Comparison of ENCODE assay signal across 8 cellular contexts in genomic region chr7:142303650-142304049, GRCh38. TPM values are rescaled to one million over a fixed set of nuclear protein-coding genes. Genes with fewer than 3 reads are reported as not detected.
DNase-seq lines count a peak whose midpoint lies in the region; ATAC-seq, FAIRE-seq and TF ChIP-seq lines count a peak whose summit lies in the region.

No MANE protein-coding gene starts in this region.

- no peaks in the 10 kb centered on the region for H3F3A ChIP-seq in GM23338 (replicated peaks; ENCODE audit: low read depth)

- peaks cover 3% of the 10 kb centered on the region; the same call in 1 of the 2 replicates for H3K4me1 ChIP-seq in GM23338 (ENCODE audit: insufficient read depth)
- H3K4me1 ChIP-seq in keratinocyte (ENCODE audit: control insufficient read depth, extremely low read depth, insufficient read depth, low read length) = no peaks in the 10 kb centered on the region

- DNase-seq in D721Med (ENCODE audit: insufficient read length, low spot score) (no peak), GM23338 (ENCODE audit: low spot score) (peak; percentile 83), SK-MEL-5 (ENCODE audit: low read depth, low spot score) (peak; percentile 85), keratinocyte (ENCODE audit: low read depth, low spot score) (no peak), glomerular visceral epithelial cell (ENCODE audit: extremely low spot score) (no peak), NCI-H2196 treated with DMSO at 0.1 percent for 48 hours (lab: John Stamatoyannopoulos, UW; ENCODE audit: unreplicated experiment) (no peak), GF-D8 (lab: John Stamatoyannopoulos, UW) (no peak)

- no peaks in the 10 kb centered on the region for H3K36me3 ChIP-seq in GM23338 (ENCODE audit: insufficient read depth)
- H3K36me3 ChIP-seq in keratinocyte (ENCODE audit: control insufficient read depth in 2 of 2, extremely low read depth in 1 of 2, insufficient read depth in 2 of 2, low read length in 2 of 2) = no peaks in the 10 kb centered on the region

- H3K9me3 Mint-ChIP-seq in GM23338 = no peaks in the 10 kb centered on the region

- ATAC-seq in GM23338 (peak; percentile 75), HG03108 (IDR thresholded peaks at IDR 0.05; ENCODE audit: unreplicated experiment) (no peak)

- H3K27me3 ChIP-seq in GM23338 (ENCODE audit: insufficient read depth) = no peaks in the 10 kb centered on the region; the same call in 1 of the 2 replicates
- peaks cover 5% of the 10 kb centered on the region for H3K27me3 ChIP-seq in keratinocyte (ENCODE audit: control insufficient read depth, extremely low read depth, insufficient read depth, low read length)

- H3K4me3 ChIP-seq in GM23338 = no peak overlapping the region
- H3K4me3 ChIP-seq in keratinocyte (ENCODE audit: control insufficient read depth in 2 of 3, extremely low read depth in 1 of 3, insufficient read depth in 2 of 3, low read depth in 1 of 3, low read length in 3 of 3) = no peak overlapping the region

- dilution Hi-C loops in keratinocyte (cut with MboI; ENCODE audit: extremely low pct_ligation_motif_present, low sequenced_read_pairs) = no loop called here

- H3K4me3 Mint-ChIP-seq in GM23338 = no peak overlapping the region

- H3K79me2 ChIP-seq in GM23338 (replicated peaks; ENCODE audit: insufficient read depth) (no peaks in the 10 kb centered on the region), keratinocyte (ENCODE audit: control insufficient read depth, insufficient read depth, low read length) (no peaks in the 10 kb centered on the region)

- H3K27ac Mint-ChIP-seq in GM23338 = no peak overlapping the region

- H3K9ac ChIP-seq in keratinocyte (ENCODE audit: control insufficient read depth, extremely low read depth, insufficient read depth, low read length) = no peak overlapping the region

- TF ChIP-seq CTCF in D721Med (IDR thresholded peaks at IDR 0.05; ENCODE audit: insufficient read depth, missing control alignments) (peak; percentile 54), GM23338 (conservative IDR thresholded peaks at IDR 0.05; ENCODE audit: low read depth in 2 of 2) (peak; percentile 77 to 85), keratinocyte (optimal IDR thresholded peaks at IDR 0.05 in 1 of 3, IDR thresholded peaks at IDR 0.05 in 1 of 3, conservative IDR thresholded peaks at IDR 0.05 in 1 of 3; ENCODE audit: extremely low read depth in 1 of 3, insufficient read depth in 2 of 3, low read length in 3 of 3) (peak; percentile 31 to 45 (median 36))

- H3K9me1 ChIP-seq in keratinocyte (ENCODE audit: control insufficient read depth, extremely low read depth, insufficient read depth, low read length) = no peaks in the 10 kb centered on the region

- peaks cover 4% of the 10 kb centered on the region; the same call in 1 of the 2 replicates for H3K9me2 ChIP-seq in GM23338 (ENCODE audit: insufficient read depth)

- H4K20me1 ChIP-seq in GM23338 (replicated peaks; ENCODE audit: insufficient read depth) = no peaks in the 10 kb centered on the region
- H4K20me1 ChIP-seq in keratinocyte (ENCODE audit: control insufficient read depth, extremely low read depth, insufficient read depth, low read length) = no peaks in the 10 kb centered on the region

- no peaks in the 10 kb centered on the region for H3K36me3 Mint-ChIP-seq in GM23338 (ENCODE audit: low read depth)

- peaks cover 12% of the 10 kb centered on the region for H3K4me1 Mint-ChIP-seq in GM23338

- in situ Hi-C loops in SK-MEL-5 (cut with HindIII; ENCODE audit: low pct_unique_long_range_greater_than_20kb, low sequenced_read_pairs) = no loop called here

- H2AFZ ChIP-seq in GM23338 (no peak overlapping the region), keratinocyte (ENCODE audit: control insufficient read depth, low read length) (no peak overlapping the region)

- no peaks in the 10 kb centered on the region for H3K9me3 ChIP-seq in keratinocyte (ENCODE audit: control insufficient read depth, low read depth, low read length)

- no peak overlapping the region for H3K4me2 ChIP-seq in GM23338
- no peak overlapping the region for H3K4me2 ChIP-seq in keratinocyte (ENCODE audit: control insufficient read depth, extremely low read depth, insufficient read depth, low read depth, low read length)

- FAIRE-seq in D721Med (lab: Jason Lieb, UNC) (no peak), keratinocyte (lab: Jason Lieb, UNC) (no peak)

- peaks cover 10% of the 10 kb centered on the region for H3K27me3 Mint-ChIP-seq in GM23338 (ENCODE audit: insufficient read depth, low read depth, poor library complexity)

- H3K27ac ChIP-seq in GM23338 (ENCODE audit: low read depth) = no peak overlapping the region
- no peak overlapping the region for H3K27ac ChIP-seq in keratinocyte (ENCODE audit: control insufficient read depth, insufficient read depth, low read length)

TF ChIP-seq in GM23338, 12 proteins besides CTCF, POLR2A, EP300 and RAD21 (continues in another document):
- TF ChIP-seq EZH2phosphoT487 (IDR thresholded peaks at IDR 0.05; ENCODE audit: unreplicated experiment) (no peak), POLR2AphosphoS5 (IDR thresholded peaks at IDR 0.05; ENCODE audit: low read depth) (no peak), ETS1 (IDR thresholded peaks at IDR 0.05) (no peak), EZH2 (IDR thresholded peaks at IDR 0.05; ENCODE audit: low read depth, unreplicated experiment) (no peak), REST (IDR thresholded peaks at IDR 0.05; ENCODE audit: unreplicated experiment) (no peak)

RNA-seq across cellular contexts. Expression of gene PRSS58, which starts 45.8 kb away (rescaled TPM):
- total RNA-seq in GM23338 (2014; rRNA removed; shearing (Covaris generic)) = not detected in 2 replicates
- polyA plus RNA-seq in GM23338 (2016; fragmentation: Nextera tagmentation; extraction: Ambion mirVana) (not detected in 2 replicates), keratinocyte (not detected in 3 replicates)
- not detected in 2 replicates for total RNA-seq in SK-MEL-5 (2014; rRNA removed; shearing (Covaris generic))
- polyA plus RNA-seq in SK-MEL-5 (2015; cell fraction: cytosol; rRNA removed) = not detected in 2 replicates
- polyA plus RNA-seq in SK-MEL-5 (2015; cell fraction: nucleus; rRNA removed) = not detected in 2 replicates
- not detected for polyA plus RNA-seq in keratinocyte (2011; ENCODE audit: low read depth)
- polyA plus RNA-seq in keratinocyte (2011; cell fraction: cytosol; rRNA removed) = not detected in 2 replicates
- not detected in 2 replicates for polyA plus RNA-seq in keratinocyte (2011; cell fraction: nucleus; rRNA removed)
- polyA plus RNA-seq in keratinocyte (2012; ENCODE audit: low replicate concordance) = not detected in 2 replicates
- polyA minus RNA-seq in keratinocyte = not detected in 3 replicates
- polyA minus RNA-seq in keratinocyte (2011; cell fraction: cytosol; rRNA and poly(A)+ RNA removed) = not detected
- polyA minus RNA-seq in keratinocyte (2011; cell fraction: nucleus; rRNA and poly(A)+ RNA removed) = not detected in 2 replicates

Comparison
In these comparisons a context has a peak if more than half of its experiments do, and no peak if none do; other contexts are left out.
1. DNase-seq: peak in GM23338 (single experiment) and SK-MEL-5 (single experiment); none in D721Med (single experiment), keratinocyte (single experiment), glomerular visceral epithelial cell (single experiment), NCI-H2196 treated with DMSO at 0.1 percent for 48 hours (single experiment) and GF-D8 (single experiment).
2. Peak in every context shown above with its lines, with median percentiles within 50 percentile points of each other: CTCF ChIP-seq.